In the genomic region with DNA sequence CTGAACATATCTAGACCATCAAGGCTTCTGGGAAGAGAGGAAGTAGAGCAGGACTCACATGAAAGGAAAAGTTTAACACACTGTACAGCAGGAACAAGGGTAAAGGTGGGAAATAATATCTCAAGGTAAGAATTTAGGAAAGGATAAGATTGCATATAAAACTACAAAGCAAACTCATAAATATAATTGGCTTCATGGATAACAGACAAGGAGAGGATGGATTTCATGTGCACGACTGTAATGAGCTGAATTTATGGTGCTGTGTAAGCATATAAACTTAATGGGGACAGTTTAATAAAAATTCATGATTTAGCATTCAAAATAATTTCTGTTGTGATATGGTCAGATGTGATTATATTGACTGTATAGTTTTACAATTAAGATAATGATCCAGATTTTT, we compare ENCODE assay signal across 25 cellular contexts.
"Had no signal": no experiment of that assay in that cellular context is flagged by ENCODE, and none has a peak within 500 bp of the region (broad histone marks: within the 10 kb centered on the region; RNA-seq: fewer than 3 reads in every experiment).

No MANE protein-coding gene starts in this region.

- DNase-seq: colonic mucosa; cortex of kidney; dermis blood vessel endothelial cell; dorsolateral prefrontal cortex; effector CD4-positive, alpha-beta T cell; effector CD8-positive, alpha-beta T cell; effector memory CD4-positive, alpha-beta T cell; effector memory CD8-positive, alpha-beta T cell; endodermal cell; erythroblast; esophagus squamous epithelium; foreskin fibroblast; foreskin keratinocyte; foreskin melanocyte; gastrocnemius medialis; glutamatergic neuron; head of caudate nucleus; heart left ventricle; heart right ventricle had no signal

- H3K9me3 ChIP-seq: colonic mucosa, esophagus squamous epithelium, gastrocnemius medialis had no signal

- H3K4me3 ChIP-seq: colonic mucosa, coronary artery, dorsolateral prefrontal cortex, esophagus muscularis mucosa, esophagus squamous epithelium, gastrocnemius medialis, gastroesophageal sphincter, heart left ventricle, heart right ventricle, hepatocyte had no signal

- H3K36me3 ChIP-seq: colonic mucosa, esophagus muscularis mucosa, esophagus squamous epithelium, gastrocnemius medialis, gastroesophageal sphincter, heart left ventricle, heart right ventricle had no signal

- H3K27ac ChIP-seq: colonic mucosa, coronary artery, dorsolateral prefrontal cortex, epithelial cell of prostate, esophagus muscularis mucosa, esophagus squamous epithelium, foreskin keratinocyte, gastrocnemius medialis, gastroesophageal sphincter, heart left ventricle, heart right ventricle, hepatocyte had no signal

- H3K4me1 ChIP-seq: colonic mucosa, esophagus muscularis mucosa, esophagus squamous epithelium, foreskin keratinocyte, gastrocnemius medialis, gastroesophageal sphincter, heart left ventricle had no signal

- ATAC-seq: effector memory CD8-positive, alpha-beta T cell; esophagus mucosa; foreskin keratinocyte; gastrocnemius medialis; gastroesophageal sphincter; heart left ventricle; heart right ventricle had no signal
